Comparison of ENCODE assay signal across 23 cellular contexts in genomic region chr1:12620931-12621330, GRCh38. TPM values are rescaled to one million over a fixed set of nuclear protein-coding genes. Genes with fewer than 3 reads are reported as not detected.
DNase-seq lines count a peak whose midpoint lies in the region; ATAC-seq, FAIRE-seq and TF ChIP-seq lines count a peak whose summit lies in the region.
"Had no signal": no experiment of that assay in that cellular context is flagged by ENCODE, and none has a peak within 500 bp of the region (broad histone marks: within the 10 kb centered on the region; RNA-seq: fewer than 3 reads in every experiment).

No MANE protein-coding gene starts in this region.

- H3K4me1 Mint-ChIP-seq in activated T-cell treated with anti-CD3 and anti-CD28 coated beads, Interleukin-2, amount 50 U/mL, for 24 hours (ENCODE audit: low read depth), result peaks cover 42% of the 10 kb centered on the region

- intact Hi-C loops in esophagus squamous epithelium (cut with DNase I), result loop anchor here (10.0 kb wide), 1 partner anchor 306 kb away; no protein-coding TSS in a partner anchor

- H3K4me3 Mint-ChIP-seq in activated T-cell treated with anti-CD3 and anti-CD28 coated beads, Interleukin-2, amount 50 U/mL, for 24 hours, result peak overlapping the region; percentile 95

- H3K4me1 ChIP-seq in esophagus squamous epithelium (peaks cover 32 to 55% (median 33%) of the 10 kb centered on the region in 3 donors), thoracic aorta (ENCODE audit: control insufficient read depth in 1 of 2, low read depth in 2 of 2) (peaks cover 12 to 43% of the 10 kb centered on the region in 2 donors)

- peak overlapping the region; percentile 81; the same call in 1 of the 2 replicates for H3K27ac ChIP-seq in VCaP
- H3K27ac ChIP-seq in esophagus squamous epithelium, result peak overlapping the region in 3 of 4 donors; percentile 1 to 100 (median 96)
- H3K27ac ChIP-seq in thoracic aorta, result peak overlapping the region; percentile 92 to 98
- H3K27ac ChIP-seq: upper lobe of right lung had no signal

- 92% methylated on average over 6 of the region's 8 CpGs; no CpG with 5 or more reads in 1 of the 2 donors for WGBS in esophagus squamous epithelium, 2 donors

- peaks cover 14% of the 10 kb centered on the region for H3K36me3 Mint-ChIP-seq in activated T-cell treated with anti-CD3 and anti-CD28 coated beads, Interleukin-2, amount 50 U/mL, for 24 hours (ENCODE audit: low read depth)

- H3K27me3 Mint-ChIP-seq in activated T-cell treated with anti-CD3 and anti-CD28 coated beads, Interleukin-2, amount 50 U/mL, for 24 hours, result no peaks in the 10 kb centered on the region

- DNase-seq in activated T-cell treated with anti-CD3 and anti-CD28 coated beads, Interleukin-2, amount 50 U/mL, for 24 hours, result no peak
- no peak for DNase-seq in activated T-cell treated with anti-CD3 and anti-CD28 coated beads, Interleukin-2, amount 50 U/mL, for 1 hour
- DNase-seq in esophagus squamous epithelium (lab: John Stamatoyannopoulos, UW) (no peak), thoracic aorta (ENCODE audit: low spot score) (no peak), H54 (ENCODE audit: insufficient read length, low spot score) (no peak), NCI-H1417 (lab: John Stamatoyannopoulos, UW) (no peak), NCI-H128 (lab: John Stamatoyannopoulos, UW; ENCODE audit: unreplicated experiment) (no peak)
- DNase-seq: activated effector memory CD4-positive, alpha-beta T cell treated with anti-CD3 and anti-CD28 coated beads, Interleukin-2, amount 50 U/mL, for 16 hours; DMS 273 treated with DMSO at 0.1 percent for 48 hours; heart left ventricle; NCI-H1694; NCI-H82; occipital lobe; retina; upper lobe of right lung had no signal

- H3K9me3 Mint-ChIP-seq in activated T-cell treated with anti-CD3 and anti-CD28 coated beads, Interleukin-2, amount 50 U/mL, for 24 hours, result no peaks in the 10 kb centered on the region

- no peak for ATAC-seq in thoracic aorta (ENCODE audit: insufficient number of reproducible peaks, low FRiP score, low read depth)
- ATAC-seq: activated CD4-positive, CD25-positive, alpha-beta regulatory T cell treated with anti-CD3 and anti-CD28 coated beads, Interleukin-2, amount 50 U/mL, for 24 hours; heart left ventricle; upper lobe of right lung had no signal

- TF ChIP-seq CTCF in VCaP (conservative IDR thresholded peaks at IDR 0.05), result no peak
- TF ChIP-seq CTCF in esophagus squamous epithelium (IDR thresholded peaks at IDR 0.05), result no peak
- no peak for TF ChIP-seq CTCF in thoracic aorta (IDR thresholded peaks at IDR 0.05)

- no peak for TF ChIP-seq POLR2A in esophagus squamous epithelium (IDR thresholded peaks at IDR 0.05)
- TF ChIP-seq POLR2A in H54 (IDR thresholded peaks at IDR 0.05; ENCODE audit: low read depth, low read length), result no peak

- no peaks in the 10 kb centered on the region for H3K9me3 ChIP-seq in esophagus squamous epithelium
- H3K9me3 ChIP-seq in thoracic aorta, result no peaks in the 10 kb centered on the region
- H3K9me3 ChIP-seq: heart left ventricle, upper lobe of right lung had no signal

- H3K4me3 ChIP-seq in esophagus squamous epithelium (no peak overlapping the region), thoracic aorta (no peak overlapping the region)

- no peak for FAIRE-seq in H54 (lab: Jason Lieb, UNC)
- FAIRE-seq: A204.1, G401.6 had no signal

- no peaks in the 10 kb centered on the region for H3K27me3 ChIP-seq in esophagus squamous epithelium
- no peaks in the 10 kb centered on the region for H3K27me3 ChIP-seq in thoracic aorta (replicated peaks; ENCODE audit: insufficient read depth)
- H3K27me3 ChIP-seq: heart left ventricle, upper lobe of right lung had no signal

- no peaks in the 10 kb centered on the region for H3K36me3 ChIP-seq in esophagus squamous epithelium
- H3K36me3 ChIP-seq in thoracic aorta, result no peaks in the 10 kb centered on the region
- H3K36me3 ChIP-seq: heart left ventricle, upper lobe of right lung had no signal

- no peak overlapping the region for H3K27ac Mint-ChIP-seq in activated T-cell treated with anti-CD3 and anti-CD28 coated beads, Interleukin-2, amount 50 U/mL, for 24 hours

RNA-seq across cellular contexts. Expression of gene DHRS3, which starts 2.9 kb away (rescaled TPM):
- total RNA-seq in esophagus squamous epithelium (100 to 1,000 TPM in 3 of 4 donors, 10 to 100 TPM in 1; 87.7 to 166 (median 117) TPM), thoracic aorta (100 to 1,000 TPM in 1 of 2 donors, 10 to 100 TPM in 1; 65.9 to 150 TPM)
- total RNA-seq: SK-MEL-5 had no signal

RNA-seq across cellular contexts. Expression of gene AADACL4, which starts 23.0 kb away (rescaled TPM):
- total RNA-seq in esophagus squamous epithelium, result not detected
- total RNA-seq in thoracic aorta, result not detected
- total RNA-seq: H4; heart left ventricle; MCF 10A; occipital lobe; SK-MEL-5; T-helper 2 cell treated with Interferon-gamma antibody and Interleukin-4, amounts not matched to agents 100 ng/mL and 5 ng/mL, for 36 hours; upper lobe of right lung had no signal
